ENCODE assay signal across 18 cellular contexts in the genomic region with DNA sequence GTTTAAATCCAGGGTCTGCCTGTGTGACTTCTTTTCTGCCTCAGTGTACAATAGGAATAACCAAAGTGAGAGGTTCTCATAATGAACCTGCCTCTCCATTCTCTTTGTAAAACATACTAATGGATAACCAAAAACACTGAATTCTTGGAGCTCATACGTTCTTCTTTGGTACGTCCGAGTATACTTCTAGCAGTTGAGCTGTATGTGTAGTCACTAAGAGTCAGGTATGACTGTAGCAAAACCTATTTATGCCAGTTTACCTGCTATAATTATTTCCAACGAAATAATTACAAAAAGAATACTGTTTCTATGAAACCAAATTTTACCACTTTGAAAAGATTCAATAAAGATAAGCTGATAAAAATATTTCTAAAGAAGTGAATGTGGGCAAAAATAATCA.
DNase-seq lines count a peak whose midpoint lies in the region; ATAC-seq, FAIRE-seq and TF ChIP-seq lines count a peak whose summit lies in the region.
"Had no signal": no experiment of that assay in that cellular context is flagged by ENCODE, and none has a peak within 500 bp of the region (broad histone marks: within the 10 kb centered on the region; RNA-seq: fewer than 3 reads in every experiment).

No MANE protein-coding gene starts in this region.

- H3K4me1 Mint-ChIP-seq in natural killer cell treated with Interleukin-12 subunit alpha and Interleukin-12 subunit beta and Interleukin-15 and Interleukin-18, amount 100 ng/mL, for 72 hours (ENCODE audit: low read depth in 2 of 2): peaks cover 35 to 42% of the 10 kb centered on the region in 2 donors

- peaks cover 11% of the 10 kb centered on the region for H3K9me3 Mint-ChIP-seq in natural killer cell treated with Interleukin-12 subunit alpha and Interleukin-12 subunit beta and Interleukin-15 and Interleukin-18, amount 100 ng/mL, for 72 hours
- H3K9me3 Mint-ChIP-seq: CD8-positive, alpha-beta T cell had no signal

- H3K9ac ChIP-seq in SU-DHL-6 (ENCODE audit: low read length): no peak overlapping the region
- H3K9ac ChIP-seq: GM23248 had no signal

- peaks cover 41% of the 10 kb centered on the region for H3K36me3 ChIP-seq in SU-DHL-6 (ENCODE audit: low read length)

- peak; percentile 14 for FAIRE-seq in GM19239 (lab: Jason Lieb, UNC)
- FAIRE-seq: GM12878, H1 had no signal

- no peaks in the 10 kb centered on the region for H3K9me3 ChIP-seq in SU-DHL-6 (ENCODE audit: insufficient read depth, low read length)
- H3K9me3 ChIP-seq: Caco-2 had no signal

- H2AFZ ChIP-seq in SU-DHL-6 (ENCODE audit: low read depth, low read length, severe bottlenecking): no peak overlapping the region
- H2AFZ ChIP-seq: GM23248 had no signal

- peaks cover 44% of the 10 kb centered on the region for H3F3A ChIP-seq in SU-DHL-6 (ENCODE audit: insufficient read depth)

- H3K4me3 Mint-ChIP-seq in natural killer cell treated with Interleukin-12 subunit alpha and Interleukin-12 subunit beta and Interleukin-15 and Interleukin-18, amount 100 ng/mL, for 72 hours: no peak overlapping the region
- H3K4me3 Mint-ChIP-seq: CD8-positive, alpha-beta T cell had no signal

- H3K27me3 Mint-ChIP-seq in natural killer cell treated with Interleukin-12 subunit alpha and Interleukin-12 subunit beta and Interleukin-15 and Interleukin-18, amount 100 ng/mL, for 72 hours: no peaks in the 10 kb centered on the region

- no peak for TF ChIP-seq CTCF in SU-DHL-6 (IDR thresholded peaks at IDR 0.05; ENCODE audit: insufficient read depth, low read length, poor library complexity, severe bottlenecking)

- H3K4me3 ChIP-seq in SU-DHL-6 (ENCODE audit: insufficient read depth, low read length, poor library complexity, severe bottlenecking): no peak overlapping the region
- H3K4me3 ChIP-seq: GM12878, GM23248 had no signal

- no peak for TF ChIP-seq POLR2A in GM18505 (IDR thresholded peaks at IDR 0.05; ENCODE audit: borderline replicate concordance, extremely low read depth, insufficient read depth, insufficient read length)

- no peak overlapping the region for H3K4me2 ChIP-seq in SU-DHL-6 (ENCODE audit: low read depth, low read length, poor library complexity, severe bottlenecking)

- no peaks in the 10 kb centered on the region for H3K9me2 ChIP-seq in SU-DHL-6 (replicated peaks; ENCODE audit: insufficient read depth, low read length)

- no peak for DNase-seq in GM19239 (ENCODE audit: insufficient read length, low spot score)
- DNase-seq in natural killer cell treated with Interleukin-12 subunit alpha and Interleukin-12 subunit beta and Interleukin-15 and Interleukin-18, amount 100 ng/mL, for 72 hours (ENCODE audit: low spot score): no peak
- DNase-seq in NCI-H446 treated with DMSO at 0.1 percent for 48 hours (lab: John Stamatoyannopoulos, UW): no peak
- DNase-seq: C1 segment of cervical spinal cord; Caco-2; CD8-positive, alpha-beta T cell; DMS 273 treated with DMSO at 0.1 percent for 48 hours; DMS79; EL; GDM1; GM23248; H7; HCEC 1CT had no signal

- no peak for ATAC-seq in natural killer cell treated with Interleukin-12 subunit alpha and Interleukin-12 subunit beta and Interleukin-15 and Interleukin-18, amount 100 ng/mL, for 72 hours
- no peak for ATAC-seq in GM18505 (IDR thresholded peaks at IDR 0.05; ENCODE audit: unreplicated experiment)
- no peak for ATAC-seq in HG03025 (IDR thresholded peaks at IDR 0.05; ENCODE audit: low FRiP score, unreplicated experiment)
- ATAC-seq: CD8-positive, alpha-beta T cell; GM12878 had no signal

- H3K27me3 ChIP-seq in SU-DHL-6 (ENCODE audit: low read length): no peaks in the 10 kb centered on the region

- H4K20me1 ChIP-seq in SU-DHL-6 (ENCODE audit: low read depth, low read length): no peaks in the 10 kb centered on the region

- H3K27ac Mint-ChIP-seq in natural killer cell treated with Interleukin-12 subunit alpha and Interleukin-12 subunit beta and Interleukin-15 and Interleukin-18, amount 100 ng/mL, for 72 hours: peak overlapping the region; percentile 27 to 85

- peaks cover 28% of the 10 kb centered on the region for H3K36me3 Mint-ChIP-seq in natural killer cell treated with Interleukin-12 subunit alpha and Interleukin-12 subunit beta and Interleukin-15 and Interleukin-18, amount 100 ng/mL, for 72 hours

- H3K79me2 ChIP-seq in SU-DHL-6 (ENCODE audit: insufficient read depth, low read length): no peaks in the 10 kb centered on the region; the same call in 1 of the 2 replicates

- H3K27ac ChIP-seq in SU-DHL-6 (ENCODE audit: low read depth, low read length): peak overlapping the region; percentile 12; the same call in 1 of the 2 replicates
- H3K27ac ChIP-seq: GM23248 had no signal
